In the genomic region with DNA sequence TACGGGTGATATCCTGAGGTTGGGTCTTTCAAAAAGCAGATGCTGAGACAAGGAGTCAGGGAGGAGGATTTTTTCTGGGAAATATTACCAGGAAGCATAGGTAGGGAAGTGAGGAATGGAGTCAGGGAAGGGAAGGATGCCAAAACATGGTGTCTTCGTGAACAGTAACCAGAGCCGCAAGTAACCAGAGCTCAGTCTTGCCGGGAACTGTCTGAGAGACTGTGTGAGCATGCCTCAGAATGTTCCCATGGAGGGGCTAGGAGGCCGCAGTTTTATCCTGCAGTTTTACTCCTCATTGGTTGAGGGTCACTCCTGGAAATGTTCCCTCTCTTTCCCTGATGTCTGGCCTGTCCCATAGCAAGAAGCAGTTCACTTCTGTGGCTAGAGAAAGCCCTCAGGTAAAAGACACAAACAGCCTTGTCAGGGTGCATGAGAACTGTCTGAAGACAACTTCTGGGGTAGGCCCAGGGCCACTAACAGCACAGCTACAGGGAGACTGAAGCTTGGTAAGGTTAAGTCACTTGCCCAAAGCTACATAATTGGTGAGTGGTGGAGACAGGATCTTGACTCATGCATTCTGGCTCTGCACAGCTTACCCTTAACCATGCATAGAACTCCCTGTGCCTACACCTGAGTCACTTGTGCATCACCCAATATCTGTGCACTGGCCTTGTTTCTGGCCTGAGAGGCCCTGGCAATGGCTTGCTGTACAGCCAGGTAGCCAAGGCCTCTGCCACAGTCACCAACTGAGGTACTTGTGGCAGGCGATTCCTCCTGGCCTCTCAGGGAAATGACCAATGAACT, we compare ENCODE assay signal across 18 cellular contexts.
DNase-seq lines count a peak whose midpoint lies in the region; ATAC-seq and TF ChIP-seq lines count a peak whose summit lies in the region.
"Had no signal": no experiment of that assay in that cellular context is flagged by ENCODE, and none has a peak within 500 bp of the region (broad histone marks: within the 10 kb centered on the region; RNA-seq: fewer than 3 reads in every experiment).

No MANE protein-coding gene starts in this region.

- H3K27me3 ChIP-seq in MG63 = no peaks in the 10 kb centered on the region

- H3K36me3 Mint-ChIP-seq in CD14-positive monocyte (peaks cover 2 to 5% of the 10 kb centered on the region in 2 donors), chondrocyte (ENCODE audit: low read depth) (peaks cover 4% of the 10 kb centered on the region)
- H3K36me3 Mint-ChIP-seq: IgD-negative memory B cell had no signal

- ATAC-seq in HG02571 (IDR thresholded peaks at IDR 0.05; ENCODE audit: unreplicated experiment) (no peak), GM18511 (IDR thresholded peaks at IDR 0.05; ENCODE audit: unreplicated experiment) (no peak)
- ATAC-seq: A549, HCT116 had no signal

- H3K4me1 Mint-ChIP-seq in CD14-positive monocyte = peaks cover 32% of the 10 kb centered on the region
- no peaks in the 10 kb centered on the region for H3K4me1 Mint-ChIP-seq in chondrocyte (ENCODE audit: low read depth)

- H3K27ac Mint-ChIP-seq in CD14-positive monocyte (peak overlapping the region in 4 of 7 donors; percentile 9 to 75 (median 26)), chondrocyte (ENCODE audit: unreplicated experiment) (peak overlapping the region; percentile 54)
- H3K27ac Mint-ChIP-seq: IgD-negative memory B cell had no signal

- DNase-seq in CD14-positive monocyte (ENCODE audit: low spot score) (no peak), MG63 (peak; percentile 8), chondrocyte (ENCODE audit: low spot score) (no peak), kidney tubule cell (ENCODE audit: low spot score) (peak; percentile 69), posterior cingulate gyrus (no peak), NCI-H748 (lab: John Stamatoyannopoulos, UW; ENCODE audit: unreplicated experiment) (no peak)
- DNase-seq: COR-L47, DMS153, NCI-H146, NCI-H2081 treated with DMSO at 0.1 percent for 48 hours, NCI-H2227 treated with DMSO at 0.1 percent for 48 hours, NCI-H526 treated with DMSO at 0.1 percent for 48 hours, SHP77 treated with DMSO at 0.1 percent for 48 hours had no signal

- H3K9me3 ChIP-seq in MG63 = no peaks in the 10 kb centered on the region
- H3K9me3 ChIP-seq: A549 had no signal

- H3K4me3 Mint-ChIP-seq in CD14-positive monocyte (no peak overlapping the region), chondrocyte (ENCODE audit: unreplicated experiment) (no peak overlapping the region)
- H3K4me3 Mint-ChIP-seq: IgD-negative memory B cell had no signal

- no peak overlapping the region for H3K4me3 ChIP-seq in MG63
- H3K4me3 ChIP-seq: A549 had no signal

- H3K9me3 Mint-ChIP-seq in CD14-positive monocyte (peaks cover 0 to 2% (median 0%) of the 10 kb centered on the region in 7 donors), chondrocyte (ENCODE audit: low read depth) (no peaks in the 10 kb centered on the region)

- H3K27me3 Mint-ChIP-seq in CD14-positive monocyte (ENCODE audit: low read depth in 3 of 3) (no peaks in the 10 kb centered on the region), chondrocyte (ENCODE audit: low read depth) (peaks cover 13% of the 10 kb centered on the region)

- no peaks in the 10 kb centered on the region for H3K36me3 ChIP-seq in MG63

- intact Hi-C loops in CD14-positive monocyte (cut with micrococcal nuclease) = no loop called here
- intact Hi-C loops in posterior cingulate gyrus (cut with DNase I) = no loop called here

- TF ChIP-seq CTCF in CD14-positive monocyte (IDR thresholded peaks at IDR 0.05) (no peak), chondrocyte (IDR thresholded peaks at IDR 0.05) (no peak)

Comparison
In these comparisons a context has a peak if more than half of its experiments do, and no peak if none do; other contexts are left out.
1. DNase-seq: peak in MG63 (single experiment) and kidney tubule cell (single experiment); none in CD14-positive monocyte (single experiment), chondrocyte (single experiment), posterior cingulate gyrus (0 of 10) and NCI-H748 (single experiment).